ENCODE assay signal across 1 cellular context in genomic region chr16:87895641-87896141, GRCh38.
TF ChIP-seq lines count a peak whose summit lies in the region.

No MANE protein-coding gene starts in this region.

TF ChIP-seq in GM12878, 131 proteins besides CTCF, POLR2A, EP300 and RAD21 (continued from another document and continues in another):
- TF ChIP-seq SMC3 (IDR thresholded peaks at IDR 0.05; ENCODE audit: borderline replicate concordance, low read length) (no peak), TAF1 (IDR thresholded peaks at IDR 0.05; ENCODE audit: borderline replicate concordance, low read depth, low read length) (no peak), RUNX3 (IDR thresholded peaks at IDR 0.05; ENCODE audit: low read length) (peak; percentile 89), STAT1 (conservative IDR thresholded peaks at IDR 0.05) (no peak), JUNB (IDR thresholded peaks at IDR 0.05) (0 out of 2 replicates have a peak, but pooled peaks have one; percentile 28), NR2F1 (conservative IDR thresholded peaks at IDR 0.05) (no peak), RCOR1 (conservative IDR thresholded peaks at IDR 0.05; ENCODE audit: low read depth, low read length) (no peak), MTA2 (IDR thresholded peaks at IDR 0.05; ENCODE audit: low read depth) (peak; percentile 61; the same call in 1 of the 2 replicates), NRF1 (conservative IDR thresholded peaks at IDR 0.05; ENCODE audit: low read depth, low read length) (no peak), ZBED1 (IDR thresholded peaks at IDR 0.05; ENCODE audit: borderline replicate concordance) (peak; percentile 18; the same call in 1 of the 2 replicates), RB1 (IDR thresholded peaks at IDR 0.05; ENCODE audit: borderline replicate concordance) (no peak), ZBTB11 (CRISPR knock-in tag; IDR thresholded peaks at IDR 0.05) (no peak), ASH2L (IDR thresholded peaks at IDR 0.05; ENCODE audit: borderline replicate concordance, low read depth) (no peak), ZSCAN29 (IDR thresholded peaks at IDR 0.05) (no peak), MYB (IDR thresholded peaks at IDR 0.05; ENCODE audit: borderline replicate concordance, low read depth, low read length) (no peak), MAX (IDR thresholded peaks at IDR 0.05; ENCODE audit: low read depth, low read length) (peak; percentile 28; the same call in 1 of the 2 replicates), POLR2AphosphoS5 (IDR thresholded peaks at IDR 0.05; ENCODE audit: low read length) (no peak), BCL3 (IDR thresholded peaks at IDR 0.05; ENCODE audit: borderline replicate concordance, insufficient read depth, low read depth, low read length, poor library complexity, severe bottlenecking) (peak; percentile 49), ATF2 (IDR thresholded peaks at IDR 0.05; ENCODE audit: low read length) (peak; percentile 63), SMARCA5 (IDR thresholded peaks at IDR 0.05) (0 out of 2 replicates have a peak, but pooled peaks have one; percentile 31), GABPA (IDR thresholded peaks at IDR 0.05; ENCODE audit: low read depth) (no peak), EZH2 (IDR thresholded peaks at IDR 0.05; ENCODE audit: borderline replicate concordance, control insufficient read depth, low read depth, low read length) (no peak), DPF2 (IDR thresholded peaks at IDR 0.05) (peak; percentile 41; the same call in 1 of the 2 replicates), POU2F2 (IDR thresholded peaks at IDR 0.05; ENCODE audit: borderline replicate concordance, low read depth, low read length) (peak; percentile 48; the same call in 1 of the 3 replicates), MEF2A (IDR thresholded peaks at IDR 0.05; ENCODE audit: insufficient read depth, low read depth, low read length) (no peak), CREM (IDR thresholded peaks at IDR 0.05; ENCODE audit: low read depth) (peak; percentile 70; the same call in 1 of the 2 replicates), TCF12 (IDR thresholded peaks at IDR 0.05; ENCODE audit: low read depth, low read length) (no peak), TCF3 (IDR thresholded peaks at IDR 0.05; ENCODE audit: borderline replicate concordance, insufficient read depth, low read depth, low read length) (no peak), TCF7 (IDR thresholded peaks at IDR 0.05; ENCODE audit: borderline replicate concordance) (no peak), BCL11A (IDR thresholded peaks at IDR 0.05; ENCODE audit: low read depth, low read length) (peak; percentile 78; the same call in 1 of the 2 replicates), SKIL (IDR thresholded peaks at IDR 0.05; ENCODE audit: low read depth, poor library complexity, severe bottlenecking) (peak; percentile 90), RELB (IDR thresholded peaks at IDR 0.05; ENCODE audit: low read depth) (peak; percentile 92), IKZF2 (IDR thresholded peaks at IDR 0.05) (peak in 1 of 2 experiments; percentile 64; a peak in 3 of 4 replicates), SREBF2 (IDR thresholded peaks at IDR 0.05; ENCODE audit: low read length) (no peak), ZNF274 (IDR thresholded peaks at IDR 0.05; ENCODE audit: insufficient read depth, insufficient read length) (no peak), ZNF687 (IDR thresholded peaks at IDR 0.05) (peak; percentile 93), TBL1XR1 (IDR thresholded peaks at IDR 0.05; ENCODE audit: low read depth, low read length) (no peak), ZNF24 (IDR thresholded peaks at IDR 0.05) (no peak), MYC (IDR thresholded peaks at IDR 0.05; ENCODE audit: insufficient read depth, insufficient read length, insufficient replicate concordance, low read length, severe bottlenecking) (no peak), NFXL1 (IDR thresholded peaks at IDR 0.05; ENCODE audit: borderline replicate concordance) (no peak), YBX1 (IDR thresholded peaks at IDR 0.05) (no peak), ZNF592 (IDR thresholded peaks at IDR 0.05) (no peak), YY1 (IDR thresholded peaks at IDR 0.05; ENCODE audit: low read depth, low read length) (no peak; the same call in 1 of the 2 replicates), PKNOX1 (IDR thresholded peaks at IDR 0.05) (peak; percentile 26; the same call in 1 of the 2 replicates), PAX8 (IDR thresholded peaks at IDR 0.05) (no peak)
